In genomic region chr15:84751721-84752120, GRCh38 we compare ENCODE assay signal across 7 cellular contexts. TPM values are rescaled to one million over a fixed set of nuclear protein-coding genes. Genes with fewer than 3 reads are reported as not detected.
DNase-seq lines count a peak whose midpoint lies in the region; FAIRE-seq and TF ChIP-seq lines count a peak whose summit lies in the region.
"Not testable (repeated sequence)": the region's sequence is repeated elsewhere in the genome, so short reads cannot be mapped to it uniquely, and the experiment has no call there.

No MANE protein-coding gene starts in this region.

- peak overlapping the region; percentile 31 to 49 (median 48) for H3K27ac Mint-ChIP-seq in nephron

- not testable (repeated sequence) for H3K9me3 ChIP-seq in BLaER1 treated with 17β-estradiol and CSF1 and Interleukin-3, amounts not matched to agents 10 nM and 100 nM (replicated peaks in 1 of 11); Karpas-422 (ENCODE audit: low read length); ascending aorta; endothelial cell of umbilical vein (replicated peaks; ENCODE audit: control insufficient read depth, insufficient read depth, low read length); skeletal muscle tissue (ENCODE audit: control insufficient read depth in 3 of 3, low read length in 3 of 3)

- TF ChIP-seq CTCF in VCaP (conservative IDR thresholded peaks at IDR 0.05); ascending aorta (IDR thresholded peaks at IDR 0.05); endothelial cell of umbilical vein (IDR thresholded peaks at IDR 0.05; ENCODE audit: extremely low read depth in 1 of 2, insufficient read depth in 1 of 2, low read depth in 1 of 2, low read length in 2 of 2); nephron (IDR thresholded peaks at IDR 0.05; ENCODE audit: unreplicated experiment in 3 of 3): not testable (repeated sequence)

- not testable (repeated sequence) for H3K36me3 Mint-ChIP-seq in nephron (ENCODE audit: low read depth)

- dilution Hi-C loops in endothelial cell of umbilical vein (cut with MboI; ENCODE audit: extremely low pct_ligation_motif_present, low sequenced_read_pairs): not testable (repeated sequence)

- POLR2A ChIA-PET in endothelial cell of umbilical vein (lab: Charles Lee): interaction anchor here (1.1 kb wide), 1 partner anchor 9 kb away, joined by 5 read pairs; no protein-coding TSS in a partner anchor

- H3K9me3 Mint-ChIP-seq in nephron: not testable (repeated sequence)

- peaks cover 39 to 71% (median 44%) of the 10 kb centered on the region in 10 experiments for H3K4me1 ChIP-seq in BLaER1 treated with 17β-estradiol and CSF1 and Interleukin-3, amounts not matched to agents 10 nM and 100 nM
- peaks cover 35% of the 10 kb centered on the region for H3K4me1 ChIP-seq in Karpas-422 (ENCODE audit: low read length)
- peaks cover 7 to 53% of the 10 kb centered on the region in 2 donors for H3K4me1 ChIP-seq in ascending aorta
- peaks cover 30% of the 10 kb centered on the region for H3K4me1 ChIP-seq in endothelial cell of umbilical vein (ENCODE audit: control insufficient read depth, extremely low read depth, insufficient read depth, low read length)
- peaks cover 48 to 61% (median 51%) of the 10 kb centered on the region in 3 donors for H3K4me1 ChIP-seq in skeletal muscle tissue (ENCODE audit: control insufficient read depth in 3 of 3, insufficient read depth in 3 of 3, low read length in 3 of 3)

- not testable (repeated sequence) for H3K4me3 ChIP-seq in BLaER1 treated with 17β-estradiol and CSF1 and Interleukin-3, amounts not matched to agents 10 nM and 100 nM; Karpas-422 (ENCODE audit: low read length); ascending aorta; endothelial cell of umbilical vein (replicated peaks in 1 of 3; ENCODE audit: insufficient read depth in 1 of 3, low read depth in 1 of 3, low read length in 3 of 3); skeletal muscle tissue (ENCODE audit: low read length in 3 of 3)

- not testable (repeated sequence) for H3K9ac ChIP-seq in BLaER1 treated with 17β-estradiol and CSF1 and Interleukin-3, amounts not matched to agents 10 nM and 100 nM; Karpas-422 (ENCODE audit: low read length); endothelial cell of umbilical vein (replicated peaks; ENCODE audit: extremely low read depth, insufficient read depth, low read length); skeletal muscle tissue (ENCODE audit: low read depth in 1 of 3, low read length in 3 of 3)

- BruUV-seq in endothelial cell of umbilical vein (replicated peaks; lab: Mats Ljungman, UMichigan): not testable (repeated sequence)

- FAIRE-seq in endothelial cell of umbilical vein (lab: Jason Lieb, UNC): peak; percentile 18

- H3K27ac ChIP-seq in BLaER1 treated with 17β-estradiol and CSF1 and Interleukin-3, amounts not matched to agents 10 nM and 100 nM; endothelial cell of umbilical vein (ENCODE audit: insufficient read depth, low read depth, low read length): not testable (repeated sequence)
- H3K27ac ChIP-seq in Karpas-422 (ENCODE audit: low read length) (0 out of 2 replicates have a peak overlapping the region, but pooled peaks have one; percentile 0), VCaP (peak overlapping the region; percentile 98; the same call in 1 of the 2 replicates), ascending aorta (peak overlapping the region; percentile 52 to 99), skeletal muscle tissue (ENCODE audit: low read depth, low read length) (peak overlapping the region; percentile 70)

- not testable (repeated sequence) for DNase-seq in Karpas-422; ascending aorta (ENCODE audit: low spot score in 2 of 2); endothelial cell of umbilical vein (ENCODE audit: low read depth, low spot score)

- not testable (repeated sequence) for H2AFZ ChIP-seq in Karpas-422 (ENCODE audit: low read length); endothelial cell of umbilical vein (ENCODE audit: low read depth, low read length)

- H3K27me3 ChIP-seq in BLaER1 treated with 17β-estradiol and CSF1 and Interleukin-3, amounts not matched to agents 10 nM and 100 nM; Karpas-422 (ENCODE audit: low read length); ascending aorta; endothelial cell of umbilical vein (ENCODE audit: control insufficient read depth in 2 of 2, insufficient read depth in 2 of 2, low read length in 2 of 2); skeletal muscle tissue (ENCODE audit: control insufficient read depth in 3 of 3, insufficient read depth in 3 of 3, low read length in 3 of 3): not testable (repeated sequence)

- not testable (repeated sequence) for H3K9me2 ChIP-seq in Karpas-422 (replicated peaks; ENCODE audit: insufficient read depth, low read length)

- not testable (repeated sequence) for H3K9me1 ChIP-seq in endothelial cell of umbilical vein (replicated peaks; ENCODE audit: control insufficient read depth, extremely low read depth, insufficient read depth, low read length)

- not testable (repeated sequence) for H3K27me3 Mint-ChIP-seq in nephron (ENCODE audit: low read depth)

- peak overlapping the region; percentile 77 to 99 (median 94); a peak in 19 of 22 replicates for H3K4me2 ChIP-seq in BLaER1 treated with 17β-estradiol and CSF1 and Interleukin-3, amounts not matched to agents 10 nM and 100 nM
- not testable (repeated sequence) for H3K4me2 ChIP-seq in Karpas-422 (ENCODE audit: low read depth, low read length, poor library complexity, severe bottlenecking); endothelial cell of umbilical vein (ENCODE audit: insufficient read depth, low read length)

- peak overlapping the region in 2 of 3 experiments; percentile 7 to 42 for H3K4me3 Mint-ChIP-seq in nephron

- intact Hi-C loops in ascending aorta (cut with DNase I); endothelial cell of umbilical vein (cut with micrococcal nuclease): not testable (repeated sequence)

- peaks cover 11 to 41% (median 28%) of the 10 kb centered on the region in 11 experiments; a peak in 21 of 22 replicates for H3K36me3 ChIP-seq in BLaER1 treated with 17β-estradiol and CSF1 and Interleukin-3, amounts not matched to agents 10 nM and 100 nM
- not testable (repeated sequence) for H3K36me3 ChIP-seq in Karpas-422 (ENCODE audit: insufficient read depth, low read length); ascending aorta; endothelial cell of umbilical vein (ENCODE audit: control insufficient read depth in 2 of 2, extremely low read depth in 1 of 2, insufficient read depth in 2 of 2, low read length in 2 of 2); skeletal muscle tissue (ENCODE audit: control insufficient read depth in 3 of 3, insufficient read depth in 3 of 3, low read length in 3 of 3)

- TF ChIP-seq POLR2A in endothelial cell of umbilical vein (IDR thresholded peaks at IDR 0.05; ENCODE audit: low read depth, low read length): not testable (repeated sequence)

- CTCF ChIA-PET in endothelial cell of umbilical vein (lab: Charles Lee): interaction anchor here (1.0 to 1.9 kb wide), 3 partner anchors 12 to 177 kb away, joined by 4 read pairs; no protein-coding TSS in a partner anchor

- H3K4me1 Mint-ChIP-seq in nephron: peaks cover 51% of the 10 kb centered on the region

- peaks cover 80% of the 10 kb centered on the region for H3K79me2 ChIP-seq in Karpas-422 (ENCODE audit: low read length)
- H3K79me2 ChIP-seq in endothelial cell of umbilical vein (ENCODE audit: control insufficient read depth, insufficient read depth, low read length): peaks cover 76% of the 10 kb centered on the region

- peaks cover 61 to 80% (median 76%) of the 10 kb centered on the region in 11 experiments for H4K20me1 ChIP-seq in BLaER1 treated with 17β-estradiol and CSF1 and Interleukin-3, amounts not matched to agents 10 nM and 100 nM
- peaks cover 11% of the 10 kb centered on the region for H4K20me1 ChIP-seq in Karpas-422 (ENCODE audit: insufficient read depth, low read depth, low read length)
- not testable (repeated sequence) for H4K20me1 ChIP-seq in endothelial cell of umbilical vein (replicated peaks; ENCODE audit: control insufficient read depth, extremely low read depth, insufficient read depth, low read length)

RNA-seq across cellular contexts. Expression of gene ZNF592, which starts 3.3 kb away (rescaled TPM):
- 15.5 and 18.0 TPM in 2 replicates for total RNA-seq in Karpas-422 (2014; rRNA removed; shearing (Covaris generic); ENCODE audit: low replicate concordance)
- total RNA-seq in ascending aorta (36.1 TPM), endothelial cell of umbilical vein (21.1 and 22.3 TPM in 2 replicates), skeletal muscle tissue (6.3 TPM)
- 12.3 and 13.2 TPM in 2 replicates for polyA plus RNA-seq in endothelial cell of umbilical vein
- polyA plus RNA-seq in endothelial cell of umbilical vein (2011; cell fraction: cytosol; rRNA removed): 13.5 and 14.2 TPM in 2 replicates
- 28.0 and 32.2 TPM in 2 replicates for polyA plus RNA-seq in endothelial cell of umbilical vein (2011; cell fraction: nucleus; rRNA removed)
- polyA plus RNA-seq in endothelial cell of umbilical vein (2012): 10.1 and 11.3 TPM in 2 replicates
- 17.5 and 18.0 TPM in 2 replicates for polyA minus RNA-seq in endothelial cell of umbilical vein
- polyA minus RNA-seq in endothelial cell of umbilical vein (2011; cell fraction: cytosol; rRNA and poly(A)+ RNA removed): 12.2 TPM
- 16.2 and 17.6 TPM in 2 replicates for polyA minus RNA-seq in endothelial cell of umbilical vein (2011; cell fraction: nucleus; rRNA and poly(A)+ RNA removed)

RNA-seq across cellular contexts. Expression of gene SEC11A, which starts 35.8 kb away (rescaled TPM):
- total RNA-seq in Karpas-422 (2014; rRNA removed; shearing (Covaris generic); ENCODE audit: low replicate concordance): 82.3 and 116 TPM in 2 replicates
- total RNA-seq in ascending aorta (31.6 TPM), endothelial cell of umbilical vein (192 and 204 TPM in 2 replicates), skeletal muscle tissue (357 TPM)
- polyA plus RNA-seq in endothelial cell of umbilical vein: 165 and 189 TPM in 2 replicates
- polyA plus RNA-seq in endothelial cell of umbilical vein (2011; cell fraction: cytosol; rRNA removed): 127 and 147 TPM in 2 replicates
- polyA plus RNA-seq in endothelial cell of umbilical vein (2011; cell fraction: nucleus; rRNA removed): 32.0 and 60.2 TPM in 2 replicates
- 226 and 235 TPM in 2 replicates for polyA plus RNA-seq in endothelial cell of umbilical vein (2012)
- polyA minus RNA-seq in endothelial cell of umbilical vein: 127 and 165 TPM in 2 replicates
- 75.3 TPM for polyA minus RNA-seq in endothelial cell of umbilical vein (2011; cell fraction: cytosol; rRNA and poly(A)+ RNA removed)
- polyA minus RNA-seq in endothelial cell of umbilical vein (2011; cell fraction: nucleus; rRNA and poly(A)+ RNA removed): 16.4 and 22.4 TPM in 2 replicates
